ENCODE assay signal across 10 cellular contexts in genomic region chr9:116549061-116549664, GRCh38.
DNase-seq lines count a peak whose midpoint lies in the region; ATAC-seq and TF ChIP-seq lines count a peak whose summit lies in the region.
"Had no signal": no experiment of that assay in that cellular context is flagged by ENCODE, and none has a peak within 500 bp of the region (broad histone marks: within the 10 kb centered on the region; RNA-seq: fewer than 3 reads in every experiment).

No MANE protein-coding gene starts in this region.

- intact Hi-C loops in activated CD4-positive, alpha-beta T cell treated with anti-CD3 and anti-CD28 coated beads for 36 hours (cut with DNase I, micrococcal nuclease) = no loop called here

- POLR2A ChIA-PET in activated CD4-positive, alpha-beta T cell treated with anti-CD3 and anti-CD28 coated beads for 36 hours (lab: Charles Lee) = no interaction called here
- POLR2A ChIA-PET in HEK293T (lab: Yijun Ruan, JAX) = no interaction called here

- no peak for TF ChIP-seq CTCF in kidney epithelial cell (IDR thresholded peaks at IDR 0.05; ENCODE audit: insufficient read depth, low read length, poor library complexity, severe bottlenecking)

- CTCF ChIA-PET in activated CD4-positive, alpha-beta T cell treated with anti-CD3 and anti-CD28 coated beads for 36 hours (lab: Charles Lee) = interaction anchor here (0.6 kb wide), 1 partner anchor 404 kb away, joined by 3 read pairs; no protein-coding TSS in a partner anchor
- CTCF ChIA-PET in HEK293T (lab: Yijun Ruan, JAX) = no interaction called here

- no peaks in the 10 kb centered on the region for H3K27me3 ChIP-seq in kidney epithelial cell (ENCODE audit: control insufficient read depth, insufficient read depth, low read length)
- H3K27me3 ChIP-seq: cardiac muscle cell had no signal

- no peaks in the 10 kb centered on the region for H3K27me3 Mint-ChIP-seq in activated CD4-positive, alpha-beta T cell treated with anti-CD3 and anti-CD28 coated beads for 36 hours
- H3K27me3 Mint-ChIP-seq: IgD-negative memory B cell had no signal

- H3K9me3 Mint-ChIP-seq in activated CD4-positive, alpha-beta T cell treated with anti-CD3 and anti-CD28 coated beads for 36 hours (ENCODE audit: low read depth) = no peaks in the 10 kb centered on the region
- H3K9me3 Mint-ChIP-seq: IgD-negative memory B cell had no signal

- H3K27ac ChIP-seq in urinary bladder (ENCODE audit: low read depth) = peak overlapping the region; percentile 43
- H3K27ac ChIP-seq: cardiac muscle cell had no signal

- no peak overlapping the region for H3K4me3 ChIP-seq in kidney epithelial cell (ENCODE audit: low read depth, low read length)
- no peak overlapping the region for H3K4me3 ChIP-seq in urinary bladder (ENCODE audit: low read depth, low read length)
- H3K4me3 ChIP-seq: cardiac muscle cell had no signal

- no peaks in the 10 kb centered on the region for H3K36me3 Mint-ChIP-seq in activated CD4-positive, alpha-beta T cell treated with anti-CD3 and anti-CD28 coated beads for 36 hours (ENCODE audit: low read depth)
- H3K36me3 Mint-ChIP-seq: IgD-negative memory B cell had no signal

- H3K4me3 Mint-ChIP-seq in activated CD4-positive, alpha-beta T cell treated with anti-CD3 and anti-CD28 coated beads for 36 hours = no peak overlapping the region
- H3K4me3 Mint-ChIP-seq: IgD-negative memory B cell had no signal

- H3K4me1 ChIP-seq in urinary bladder (ENCODE audit: insufficient read depth) = no peaks in the 10 kb centered on the region

- H3K27ac Mint-ChIP-seq in activated CD4-positive, alpha-beta T cell treated with anti-CD3 and anti-CD28 coated beads for 36 hours = no peak overlapping the region
- H3K27ac Mint-ChIP-seq: IgD-negative memory B cell had no signal

- DNase-seq in activated CD4-positive, alpha-beta T cell treated with anti-CD3 and anti-CD28 coated beads for 36 hours = peak; percentile 9
- DNase-seq in activated CD4-positive, alpha-beta T cell treated with anti-CD3 and anti-CD28 coated beads, Interleukin-2, amount 50 U/mL, for 1 hour = no peak
- peak; percentile 91 for DNase-seq in astrocyte of the hippocampus (ENCODE audit: low read depth, low spot score)
- DNase-seq in kidney epithelial cell (ENCODE audit: low read depth) = peak; percentile 88
- DNase-seq in HEK293T (ENCODE audit: extremely low spot score) = no peak

- peaks cover 5% of the 10 kb centered on the region for H3K4me1 Mint-ChIP-seq in activated CD4-positive, alpha-beta T cell treated with anti-CD3 and anti-CD28 coated beads for 36 hours

- no peaks in the 10 kb centered on the region for H3K36me3 ChIP-seq in kidney epithelial cell (ENCODE audit: control insufficient read depth, insufficient read depth, low read length)
- no peaks in the 10 kb centered on the region for H3K36me3 ChIP-seq in urinary bladder (ENCODE audit: insufficient read depth)
- H3K36me3 ChIP-seq: cardiac muscle cell had no signal

- no peak for ATAC-seq in activated CD4-positive, alpha-beta T cell treated with anti-CD3 and anti-CD28 coated beads for 36 hours
- ATAC-seq in GM19455 (IDR thresholded peaks at IDR 0.05; ENCODE audit: unreplicated experiment) (no peak), HG02852 (IDR thresholded peaks at IDR 0.05; ENCODE audit: unreplicated experiment) (no peak)

- 51% methylated on average over 9 of the region's 9 CpGs for WGBS in urinary bladder

TF ChIP-seq in HEK293T, 16 proteins besides CTCF, POLR2A, EP300 and RAD21:
- no peak for TF ChIP-seq FOXA1 (IDR thresholded peaks at IDR 0.05)
- TF ChIP-seq L3MBTL2 (conservative IDR thresholded peaks at IDR 0.05) = no peak
- TF ChIP-seq TARDBP (IDR thresholded peaks at IDR 0.05) = no peak
- TF ChIP-seq ELF4 (IDR thresholded peaks at IDR 0.05) = no peak
- no peak for TF ChIP-seq ZNF384 (IDR thresholded peaks at IDR 0.05)
- TF ChIP-seq SP1 (IDR thresholded peaks at IDR 0.05) = no peak
- no peak for TF ChIP-seq FOXK2 (IDR thresholded peaks at IDR 0.05)
- TF ChIP-seq FOXM1 (IDR thresholded peaks at IDR 0.05; ENCODE audit: borderline replicate concordance) = no peak
- no peak for TF ChIP-seq NFRKB (IDR thresholded peaks at IDR 0.05)
- no peak for TF ChIP-seq LEF1 (IDR thresholded peaks at IDR 0.05; ENCODE audit: borderline replicate concordance)
- TF ChIP-seq ARNT (IDR thresholded peaks at IDR 0.05) = no peak
- TF ChIP-seq, protein P1, sequence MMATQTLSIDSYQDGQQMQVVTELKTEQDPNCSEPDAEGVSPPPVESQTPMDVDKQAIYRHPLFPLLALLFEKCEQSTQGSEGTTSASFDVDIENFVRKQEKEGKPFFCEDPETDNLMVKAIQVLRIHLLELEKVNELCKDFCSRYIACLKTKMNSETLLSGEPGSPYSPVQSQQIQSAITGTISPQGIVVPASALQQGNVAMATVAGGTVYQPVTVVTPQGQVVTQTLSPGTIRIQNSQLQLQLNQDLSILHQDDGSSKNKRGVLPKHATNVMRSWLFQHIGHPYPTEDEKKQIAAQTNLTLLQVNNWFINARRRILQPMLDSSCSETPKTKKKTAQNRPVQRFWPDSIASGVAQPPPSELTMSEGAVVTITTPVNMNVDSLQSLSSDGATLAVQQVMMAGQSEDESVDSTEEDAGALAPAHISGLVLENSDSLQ (IDR thresholded peaks at IDR 0.05) = no peak
- TF ChIP-seq SUZ12 (IDR thresholded peaks at IDR 0.05) = no peak
TF ChIP-seq in HEK293T: peak in this region for 0.

Comparison
In these comparisons a context has a peak if more than half of its experiments do, and no peak if none do; other contexts are left out.
1. DNase-seq: peak in activated CD4-positive, alpha-beta T cell treated with anti-CD3 and anti-CD28 coated beads for 36 hours (single experiment), astrocyte of the hippocampus (single experiment) and kidney epithelial cell (single experiment); none in activated CD4-positive, alpha-beta T cell treated with anti-CD3 and anti-CD28 coated beads, Interleukin-2, amount 50 U/mL, for 1 hour (single experiment) and HEK293T (single experiment).